ENCODE assay signal across 8 cellular contexts in the genomic region with DNA sequence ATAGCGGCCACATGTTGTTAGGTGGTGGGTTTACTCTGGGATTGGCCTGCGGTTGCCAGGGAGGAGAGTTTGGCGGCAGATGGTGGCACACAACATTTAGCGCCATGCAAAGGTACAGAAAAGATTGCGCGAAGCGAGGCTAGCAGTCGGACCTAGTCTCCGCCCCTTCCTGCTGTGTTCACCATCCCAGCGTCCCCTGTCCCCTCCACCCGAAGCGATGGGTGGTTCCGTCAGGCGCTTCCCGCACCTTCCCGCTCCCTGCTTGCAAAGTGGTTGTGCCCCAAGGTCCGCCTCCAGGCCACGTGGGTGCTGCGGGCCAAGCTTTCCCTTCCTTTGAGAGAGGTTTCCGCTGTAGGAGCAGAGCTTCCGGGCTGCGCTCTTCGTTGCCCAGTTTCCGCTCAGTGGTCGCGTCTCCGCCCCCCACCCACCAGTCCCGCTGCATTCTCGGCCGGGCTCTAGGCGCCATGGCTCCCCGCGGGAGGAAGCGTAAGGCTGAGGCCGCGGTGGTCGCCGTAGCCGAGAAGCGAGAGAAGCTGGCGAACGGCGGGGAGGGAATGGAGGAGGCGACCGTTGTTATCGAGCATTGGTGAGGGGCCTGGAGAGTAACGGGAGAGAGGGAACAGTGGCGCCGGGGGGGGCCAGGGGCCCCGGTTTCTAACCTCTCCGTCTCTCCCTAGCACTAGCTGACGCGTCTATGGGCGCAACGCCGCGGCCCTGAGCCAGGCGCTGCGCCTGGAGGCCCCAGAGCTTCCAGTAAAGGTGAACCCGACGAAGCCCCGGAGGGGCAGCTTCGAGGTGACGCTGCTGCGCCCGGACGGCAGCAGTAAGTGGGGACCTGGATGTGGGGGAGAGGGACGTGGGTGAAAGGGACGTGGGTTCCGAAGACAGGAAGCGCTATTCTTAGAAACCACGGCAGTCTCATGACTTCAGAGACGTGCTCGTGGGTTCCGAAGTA. TPM values are rescaled to one million over a fixed set of nuclear protein-coding genes. Genes with fewer than 3 reads are reported as not detected.
A peak's percentile ranks its signal among the peaks of the same experiment; 100 is the strongest.
DNase-seq lines count a peak whose midpoint lies in the region; TF ChIP-seq lines count a peak whose summit lies in the region.

A gene with protein sequence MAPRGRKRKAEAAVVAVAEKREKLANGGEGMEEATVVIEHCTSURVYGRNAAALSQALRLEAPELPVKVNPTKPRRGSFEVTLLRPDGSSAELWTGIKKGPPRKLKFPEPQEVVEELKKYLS (plus strand): TSS at position 360 of the 955 bp plus-strand sequence. CDS start 105 bp downstream, at position 465.

- DNase-seq in GM04503 (ENCODE audit: low read depth) (peak; percentile 80), HFFc6 (peak; percentile 97), NB4 (ENCODE audit: low read depth) (peak; percentile 100), SK-N-MC (ENCODE audit: low read depth, low spot score) (peak; percentile 94), germinal center (ENCODE audit: low spot score) (peak; percentile 90), non-pigmented ciliary epithelial cell (ENCODE audit: low read depth) (peak; percentile 93), superior temporal gyrus (ENCODE audit: extremely low spot score) (peak; percentile 95)
- DNase-seq in activated naive CD4-positive, alpha-beta T cell treated with anti-CD3 and anti-CD28 coated beads, Interleukin-2, amount 50 U/mL, for 16 hours, result peak; percentile 95

- H3K4me3 Mint-ChIP-seq in HFFc6, result peak within 1 kb of the TSS; percentile 98

- peaks cover 18% of the 10 kb centered on the region for H3K36me3 Mint-ChIP-seq in HFFc6 (ENCODE audit: low read depth)

- TF ChIP-seq CTCF in HFFc6 (IDR thresholded peaks at IDR 0.05), result no peak
- TF ChIP-seq CTCF in NB4 (IDR thresholded peaks at IDR 0.05; ENCODE audit: low read depth, low read length), result no peak

- no peaks in the 10 kb centered on the region for H3K9me3 ChIP-seq in SK-N-MC (ENCODE audit: low read depth, low read length)

- H3K36me3 ChIP-seq in SK-N-MC (ENCODE audit: insufficient read depth, low read length), result peaks cover 47% of the 10 kb centered on the region

- H3K27ac Mint-ChIP-seq in HFFc6, result peak within 1 kb of the TSS; percentile 88

- H3K4me1 Mint-ChIP-seq in HFFc6 (ENCODE audit: low read depth), result peaks cover 26% of the 10 kb centered on the region

- peaks cover 3% of the 10 kb centered on the region for H3K27me3 Mint-ChIP-seq in HFFc6 (ENCODE audit: insufficient read depth)

- no peaks in the 10 kb centered on the region for H3K9me3 Mint-ChIP-seq in HFFc6

- peak within 1 kb of the TSS; percentile 87 for H3K27ac ChIP-seq in SK-N-MC

- H3K9ac ChIP-seq in SK-N-MC (ENCODE audit: insufficient read length), result peak within 1 kb of the TSS; percentile 94

- H3K4me3 ChIP-seq in NB4 (ENCODE audit: low read depth, low read length) (peak within 1 kb of the TSS; percentile 95), SK-N-MC (peak within 1 kb of the TSS; percentile 84)

- peak; percentile 91 for TF ChIP-seq POLR2A in NB4 (IDR thresholded peaks at IDR 0.05; ENCODE audit: extremely low read depth, insufficient read length)

RNA-seq across cellular contexts. Expression of the gene that starts here (rescaled TPM):
- total RNA-seq in HFFc6 (2021; fragmentation: NEBNext Ultra II Directional; extraction: Animal tissue kit (Norgen Biotek cat#: 25700)), result 100 to 1,000 TPM; 128 to 186 (median 140) TPM

Comparison
In these comparisons a context has a peak if more than half of its experiments do, and no peak if none do; other contexts are left out.
1. Peak in every context shown above with its lines: DNase-seq, H3K4me3 ChIP-seq and H3K27ac ChIP-seq.